ENCODE assay signal across 8 cellular contexts in genomic region chr1:109620890-109621289, GRCh38. TPM values are rescaled to one million over a fixed set of nuclear protein-coding genes. Genes with fewer than 3 reads are reported as not detected.
A peak's percentile ranks its signal among the peaks of the same experiment; 100 is the strongest.
DNase-seq lines count a peak whose midpoint lies in the region; ATAC-seq and TF ChIP-seq lines count a peak whose summit lies in the region.

No MANE protein-coding gene starts in this region.

- intact Hi-C loops in PC-9 (cut with micrococcal nuclease; ENCODE audit: unreplicated experiment), result loop anchor here (5.0 kb wide), 1 partner anchor 74 kb away; the partner anchor contains the start of gene GNAI3

- H3K4me1 ChIP-seq in PC-9 (replicated peaks; ENCODE audit: insufficient read depth) (peaks cover 42% of the 10 kb centered on the region), muscle layer of duodenum (ENCODE audit: control insufficient read depth in 1 of 2, insufficient read depth in 2 of 2, low read length in 2 of 2) (peaks cover 14 to 55% of the 10 kb centered on the region in 2 donors)

- H3K9me2 ChIP-seq in PC-9 (ENCODE audit: insufficient read depth), result no peaks in the 10 kb centered on the region

- no peaks in the 10 kb centered on the region for H3K27me3 Mint-ChIP-seq in activated T-cell treated with anti-CD3 and anti-CD28 coated beads, Interleukin-2, amount 50 U/mL, for 4 hours (ENCODE audit: low read depth)

- H3K27ac ChIP-seq in PC-9 (peak overlapping the region; percentile 49), muscle layer of duodenum (ENCODE audit: low read length) (peak overlapping the region; percentile 93)

- in situ Hi-C loops in KBM-7 (cut with MboI; ENCODE audit: low pct_unique_long_range_greater_than_20kb, low sequenced_read_pairs), result no loop called here

- no TSS peak for BruUV-seq in PC-9 (replicated peaks; lab: Mats Ljungman, UMichigan)

- peak overlapping the region; percentile 95 for H3K4me2 ChIP-seq in PC-9

- H3K79me2 ChIP-seq in PC-9 (ENCODE audit: low read depth), result peaks cover 63% of the 10 kb centered on the region

- no peaks in the 10 kb centered on the region for H3K36me3 ChIP-seq in PC-9 (ENCODE audit: low read depth)
- peaks cover under 1 to 7% of the 10 kb centered on the region in 2 donors for H3K36me3 ChIP-seq in muscle layer of duodenum (ENCODE audit: control insufficient read depth in 1 of 2, insufficient read depth in 2 of 2, low read length in 2 of 2)

- H3K36me3 Mint-ChIP-seq in activated T-cell treated with anti-CD3 and anti-CD28 coated beads, Interleukin-2, amount 50 U/mL, for 4 hours (ENCODE audit: insufficient read depth), result peaks cover 5% of the 10 kb centered on the region

- POLR2A ChIA-PET in PC-9 (lab: Charles Lee; ENCODE audit: unreplicated experiment), result interaction anchor here (0.6 to 0.9 kb wide), 2 partner anchors 45 to 73 kb away, joined by 4 to 5 read pairs; partner anchors contain the start of gene GNAI3

- H3F3A ChIP-seq in PC-9 (ENCODE audit: insufficient read depth, low read depth), result peaks cover 43% of the 10 kb centered on the region

- peak overlapping the region; percentile 78 for H3K4me3 ChIP-seq in PC-9
- peak overlapping the region; percentile 82 to 92 for H3K4me3 ChIP-seq in muscle layer of duodenum (ENCODE audit: low read depth in 1 of 2, low read length in 2 of 2)

- DNase-seq in DMS53 (lab: John Stamatoyannopoulos, UW) (peak; percentile 97), KBM-7 (peak; percentile 97), PC-9 (peak; percentile 83 to 84)
- DNase-seq in activated T-cell treated with anti-CD3 and anti-CD28 coated beads, Interleukin-2, amount 50 U/mL, for 4 hours, result peak; percentile 96
- peak; percentile 86 to 90 for DNase-seq in stimulated activated CD8-positive, alpha-beta memory T cell treated with anti-CD3 and anti-CD28 coated beads, Interleukin-7, amount 100 ng/mL, for 1 hour (ENCODE audit: low read depth in 2 of 2)

- H3K27me3 ChIP-seq in PC-9 (ENCODE audit: insufficient read depth, low read depth) (no peaks in the 10 kb centered on the region), muscle layer of duodenum (ENCODE audit: low read depth, low read length) (no peaks in the 10 kb centered on the region)

- TF ChIP-seq CTCF in PC-9 (conservative IDR thresholded peaks at IDR 0.05), result no peak

- peak overlapping the region; percentile 97 for H2AFZ ChIP-seq in PC-9

- no peaks in the 10 kb centered on the region for H3K9me3 Mint-ChIP-seq in activated T-cell treated with anti-CD3 and anti-CD28 coated beads, Interleukin-2, amount 50 U/mL, for 4 hours

- ATAC-seq in GM21737 (IDR thresholded peaks at IDR 0.05; ENCODE audit: unreplicated experiment), result peak; percentile 67
- peak; percentile 92 for ATAC-seq in activated T-cell treated with anti-CD3 and anti-CD28 coated beads, Interleukin-2, amount 50 U/mL, for 4 hours
- ATAC-seq in esophagus mucosa, result peak; percentile 69

- peaks cover 70% of the 10 kb centered on the region for H3K4me1 Mint-ChIP-seq in activated T-cell treated with anti-CD3 and anti-CD28 coated beads, Interleukin-2, amount 50 U/mL, for 4 hours (ENCODE audit: low read depth)

- peak overlapping the region; percentile 97 for H3K4me3 Mint-ChIP-seq in activated T-cell treated with anti-CD3 and anti-CD28 coated beads, Interleukin-2, amount 50 U/mL, for 4 hours

- no peaks in the 10 kb centered on the region for H3K9me3 ChIP-seq in PC-9 (ENCODE audit: insufficient read depth, low read depth)
- no peaks in the 10 kb centered on the region for H3K9me3 ChIP-seq in muscle layer of duodenum (ENCODE audit: control insufficient read depth in 1 of 2, low read length in 2 of 2)

- CTCF ChIA-PET in PC-9 (lab: Charles Lee), result interaction anchor here (1.5 kb wide), 1 partner anchor 72 kb away, joined by 3 read pairs; the partner anchor contains the start of gene GNAI3

- peaks cover 34% of the 10 kb centered on the region for H4K20me1 ChIP-seq in PC-9 (ENCODE audit: insufficient read depth)

RNA-seq across cellular contexts. Expression of gene AMPD2, which starts 1.3 kb away (rescaled TPM):
- 66.7 and 78.6 TPM in 2 replicates for total RNA-seq in PC-9 (2021)
- 100 to 1,000 TPM; 150 to 165 (median 151) TPM for total RNA-seq in activated T-cell treated with anti-CD3 and anti-CD28 coated beads, Interleukin-2, amount 50 U/mL, for 4 hours
- 16.5 TPM for total RNA-seq in esophagus mucosa

RNA-seq across cellular contexts. Expression of gene GNAT2, which starts 1.5 kb away (rescaled TPM):
- total RNA-seq in PC-9 (2021) (0.52 and 0.63 TPM in 2 replicates), esophagus mucosa (not detected)
- 1 to 10 TPM in 1 of 3 donors, under 1 TPM in 2; 0.19 to 1.1 (median 0.24) TPM for total RNA-seq in activated T-cell treated with anti-CD3 and anti-CD28 coated beads, Interleukin-2, amount 50 U/mL, for 4 hours

RNA-seq across cellular contexts. Expression of gene GSTM4, which starts 35.0 kb away (rescaled TPM):
- total RNA-seq in PC-9 (2021), result 38.8 and 52.0 TPM in 2 replicates
- 1 to 10 TPM; 3.7 to 6.9 (median 4.1) TPM for total RNA-seq in activated T-cell treated with anti-CD3 and anti-CD28 coated beads, Interleukin-2, amount 50 U/mL, for 4 hours
- 27.3 TPM for total RNA-seq in esophagus mucosa

RNA-seq across cellular contexts. Expression of gene GSTM2, which starts 47.0 kb away (rescaled TPM):
- total RNA-seq in PC-9 (2021), result 9.3 and 10.2 TPM in 2 replicates
- 1 to 10 TPM; 4.0 to 5.3 (median 4.4) TPM for total RNA-seq in activated T-cell treated with anti-CD3 and anti-CD28 coated beads, Interleukin-2, amount 50 U/mL, for 4 hours
- 17.7 TPM for total RNA-seq in esophagus mucosa

Comparison
In these comparisons a context has a peak if more than half of its experiments do, and no peak if none do; other contexts are left out.
1. Peak in every context shown above with its lines: DNase-seq, ATAC-seq, H3K4me3 ChIP-seq and H3K27ac ChIP-seq.